2 cellular contexts compared by ENCODE assay signal in genomic region chr1:204729516-204729915, GRCh38.
TF ChIP-seq lines count a peak whose summit lies in the region.

No MANE protein-coding gene starts in this region.

TF ChIP-seq in HEK293, 187 proteins besides CTCF, POLR2A, EP300 and RAD21:
- TF ChIP-seq, protein P1, sequence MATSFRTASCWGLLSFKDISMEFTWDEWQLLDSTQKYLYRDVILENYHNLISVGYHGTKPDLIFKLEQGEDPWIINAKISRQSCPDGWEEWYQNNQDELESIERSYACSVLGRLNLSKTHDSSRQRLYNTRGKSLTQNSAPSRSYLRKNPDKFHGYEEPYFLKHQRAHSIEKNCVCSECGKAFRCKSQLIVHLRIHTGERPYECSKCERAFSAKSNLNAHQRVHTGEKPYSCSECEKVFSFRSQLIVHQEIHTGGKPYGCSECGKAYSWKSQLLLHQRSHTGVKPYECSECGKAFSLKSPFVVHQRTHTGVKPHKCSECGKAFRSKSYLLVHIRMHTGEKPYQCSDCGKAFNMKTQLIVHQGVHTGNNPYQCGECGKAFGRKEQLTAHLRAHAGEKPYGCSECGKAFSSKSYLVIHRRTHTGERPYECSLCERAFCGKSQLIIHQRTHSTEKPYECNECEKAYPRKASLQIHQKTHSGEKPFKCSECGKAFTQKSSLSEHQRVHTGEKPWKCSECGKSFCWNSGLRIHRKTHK (tag by site-specific recombination; IDR thresholded peaks at IDR 0.05): no peak
- TF ChIP-seq EGR2 (tag by site-specific recombination; IDR thresholded peaks at IDR 0.05; ENCODE audit: low read depth): peak; percentile 66
- no peak for TF ChIP-seq ZNF146 (tag by site-specific recombination; IDR thresholded peaks at IDR 0.05)
- TF ChIP-seq ZNF202 (tag by site-specific recombination; IDR thresholded peaks at IDR 0.05; ENCODE audit: borderline replicate concordance): no peak
- TF ChIP-seq ZFHX2 (tag by site-specific recombination; conservative IDR thresholded peaks at IDR 0.05): peak; percentile 59

TF ChIP-seq in K562, 482 proteins besides CTCF, POLR2A, EP300 and RAD21:
- peak; percentile 31; the same call in 1 of the 2 replicates for TF ChIP-seq EGR1 (conservative IDR thresholded peaks at IDR 0.05)
- TF ChIP-seq, protein P2, sequence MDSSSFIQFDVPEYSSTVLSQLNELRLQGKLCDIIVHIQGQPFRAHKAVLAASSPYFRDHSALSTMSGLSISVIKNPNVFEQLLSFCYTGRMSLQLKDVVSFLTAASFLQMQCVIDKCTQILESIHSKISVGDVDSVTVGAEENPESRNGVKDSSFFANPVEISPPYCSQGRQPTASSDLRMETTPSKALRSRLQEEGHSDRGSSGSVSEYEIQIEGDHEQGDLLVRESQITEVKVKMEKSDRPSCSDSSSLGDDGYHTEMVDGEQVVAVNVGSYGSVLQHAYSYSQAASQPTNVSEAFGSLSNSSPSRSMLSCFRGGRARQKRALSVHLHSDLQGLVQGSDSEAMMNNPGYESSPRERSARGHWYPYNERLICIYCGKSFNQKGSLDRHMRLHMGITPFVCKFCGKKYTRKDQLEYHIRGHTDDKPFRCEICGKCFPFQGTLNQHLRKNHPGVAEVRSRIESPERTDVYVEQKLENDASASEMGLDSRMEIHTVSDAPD (CRISPR knock-in tag; IDR thresholded peaks at IDR 0.05): no peak
TF ChIP-seq in K562: peak in this region for 1.
